Comparison of ENCODE assay signal across 7 cellular contexts in genomic region chr16:23557779-23558330, GRCh38. TPM values are rescaled to one million over a fixed set of nuclear protein-coding genes. Genes with fewer than 3 reads are reported as not detected.
DNase-seq lines count a peak whose midpoint lies in the region; ATAC-seq, FAIRE-seq and TF ChIP-seq lines count a peak whose summit lies in the region.

No MANE protein-coding gene starts in this region.

- FAIRE-seq in HTR-8/SVneo (lab: Jason Lieb, UNC), result no peak

- H3K4me1 ChIP-seq in fibroblast of lung (ENCODE audit: control insufficient read depth, extremely low read depth, insufficient read depth, low read length), result no peaks in the 10 kb centered on the region

- no peaks in the 10 kb centered on the region for H3K27me3 ChIP-seq in fibroblast of lung (ENCODE audit: control insufficient read depth, insufficient read depth, low read length)
- H3K27me3 ChIP-seq in neural cell (ENCODE audit: insufficient read depth, low read depth, low read length), result no peaks in the 10 kb centered on the region

- H3K27ac ChIP-seq in fibroblast of lung (ENCODE audit: insufficient read depth, low read length), result peak overlapping the region; percentile 89
- H3K27ac ChIP-seq in neural cell (ENCODE audit: low read length), result peak overlapping the region; percentile 88

- H3K4me3 ChIP-seq in fibroblast of lung (replicated peaks in 1 of 4; ENCODE audit: control extremely low read depth in 1 of 4, insufficient read depth in 1 of 4, low read depth in 3 of 4, low read length in 4 of 4) (peak overlapping the region; percentile 87 to 98 (median 94)), neural cell (ENCODE audit: low read length) (peak overlapping the region; percentile 78)

- TF ChIP-seq EP300 in neural cell (conservative IDR thresholded peaks at IDR 0.05; ENCODE audit: poor library complexity, severe bottlenecking), result no peak

- peaks cover 21% of the 10 kb centered on the region for H3K36me3 Mint-ChIP-seq in activated CD4-positive, alpha-beta memory T cell treated with anti-CD3 and anti-CD28 coated beads for 36 hours

- H4K20me1 ChIP-seq in fibroblast of lung (ENCODE audit: control insufficient read depth, extremely low read depth, insufficient read depth, low read length), result no peaks in the 10 kb centered on the region
- no peaks in the 10 kb centered on the region for H4K20me1 ChIP-seq in neural cell (ENCODE audit: insufficient read depth)

- POLR2A ChIA-PET in activated CD4-positive, alpha-beta memory T cell treated with anti-CD3 and anti-CD28 coated beads for 36 hours (lab: Charles Lee), result interaction anchor here (0.9 to 1.5 kb wide), 6 partner anchors 14 to 306 kb away, joined by 3 to 6 read pairs (median 3); partner anchors contain the start of genes COG7, DCTN5 and PALB2

- H3K27ac Mint-ChIP-seq in activated CD4-positive, alpha-beta memory T cell treated with anti-CD3 and anti-CD28 coated beads for 36 hours, result peak overlapping the region; percentile 85

- intact Hi-C loops in activated CD4-positive, alpha-beta memory T cell treated with anti-CD3 and anti-CD28 coated beads for 36 hours (cut with micrococcal nuclease), result loop anchor here (1.0 to 5.0 kb wide), 6 partner anchors 38 to 119 kb away; partner anchors contain the start of genes COG7, DCTN5, GGA2 and NDUFAB1

- H3K27me3 Mint-ChIP-seq in activated CD4-positive, alpha-beta memory T cell treated with anti-CD3 and anti-CD28 coated beads for 36 hours, result no peaks in the 10 kb centered on the region

- H3K9me2 ChIP-seq in neural cell (ENCODE audit: insufficient read depth, low read length), result no peaks in the 10 kb centered on the region

- no peak for TF ChIP-seq CTCF in fibroblast of lung (conservative IDR thresholded peaks at IDR 0.05 in 1 of 2, IDR thresholded peaks at IDR 0.05 in 1 of 2; ENCODE audit: low read depth in 1 of 2, low read length in 2 of 2)
- TF ChIP-seq CTCF in neural cell (IDR thresholded peaks at IDR 0.05; ENCODE audit: poor library complexity, severe bottlenecking), result no peak

- TF ChIP-seq RAD21 in neural cell (conservative IDR thresholded peaks at IDR 0.05), result no peak

- DNase-seq in activated CD4-positive, alpha-beta memory T cell treated with anti-CD3 and anti-CD28 coated beads for 36 hours, result no peak
- peak; percentile 36 to 52 for DNase-seq in fibroblast of lung (ENCODE audit: low read depth in 2 of 2)
- no peak for DNase-seq in NCI-H1436 treated with DMSO at 0.1 percent for 48 hours (lab: John Stamatoyannopoulos, UW)
- DNase-seq in HTR-8/SVneo (ENCODE audit: insufficient read length, low spot score), result no peak

- ATAC-seq in GM19351 (IDR thresholded peaks at IDR 0.05; ENCODE audit: unreplicated experiment) (peak; percentile 6), HG03354 (IDR thresholded peaks at IDR 0.05; ENCODE audit: poor library complexity, severe bottlenecking, unreplicated experiment) (peak; percentile 15)

- peaks cover 41% of the 10 kb centered on the region for H3K4me1 Mint-ChIP-seq in activated CD4-positive, alpha-beta memory T cell treated with anti-CD3 and anti-CD28 coated beads for 36 hours (ENCODE audit: low read depth)

- H3K9me3 ChIP-seq in fibroblast of lung (ENCODE audit: control insufficient read depth, insufficient read depth, low read depth, low read length) (no peaks in the 10 kb centered on the region), neural cell (ENCODE audit: low read length) (no peaks in the 10 kb centered on the region)

- H3K36me3 ChIP-seq in fibroblast of lung (ENCODE audit: control insufficient read depth, insufficient read depth, low read length) (peaks cover 16% of the 10 kb centered on the region), neural cell (ENCODE audit: insufficient read depth, low read length) (no peaks in the 10 kb centered on the region)

- H3K4me2 ChIP-seq in fibroblast of lung (ENCODE audit: extremely low read depth, insufficient read depth, low read length), result peak overlapping the region; percentile 95
- H3K4me2 ChIP-seq in neural cell (ENCODE audit: low read length), result peak overlapping the region; percentile 88

- H3K79me2 ChIP-seq in fibroblast of lung (ENCODE audit: control insufficient read depth, insufficient read depth, low read length) (peaks cover 34% of the 10 kb centered on the region), neural cell (replicated peaks; ENCODE audit: insufficient read depth, low read length) (peaks cover 27% of the 10 kb centered on the region)

- H3K4me3 Mint-ChIP-seq in activated CD4-positive, alpha-beta memory T cell treated with anti-CD3 and anti-CD28 coated beads for 36 hours, result peak overlapping the region; percentile 90

- H2AFZ ChIP-seq in fibroblast of lung (ENCODE audit: low read length), result peak overlapping the region; percentile 31
- H2AFZ ChIP-seq in neural cell (ENCODE audit: low read depth, low read length), result peak overlapping the region; percentile 36

- no peaks in the 10 kb centered on the region for H3F3A ChIP-seq in neural cell (ENCODE audit: insufficient read depth, low read length, poor library complexity, severe bottlenecking)

- CTCF ChIA-PET in activated CD4-positive, alpha-beta memory T cell treated with anti-CD3 and anti-CD28 coated beads for 36 hours (lab: Charles Lee), result interaction anchor here (0.7 to 3.7 kb wide), 10 partner anchors 9 to 106 kb away, joined by 3 to 13 read pairs (median 3); partner anchors contain the start of genes DCTN5, NDUFAB1 and PALB2

- no peaks in the 10 kb centered on the region for H3K9me3 Mint-ChIP-seq in activated CD4-positive, alpha-beta memory T cell treated with anti-CD3 and anti-CD28 coated beads for 36 hours

- H3K9ac ChIP-seq in fibroblast of lung (ENCODE audit: insufficient read depth, low read length) (peak overlapping the region; percentile 89), neural cell (ENCODE audit: low read length) (peak overlapping the region; percentile 88)

TF ChIP-seq in neural cell, 6 proteins besides CTCF, POLR2A, EP300 and RAD21:
- TF ChIP-seq POLR2AphosphoS5 (IDR thresholded peaks at IDR 0.05) (no peak), TAF1 (IDR thresholded peaks at IDR 0.05; ENCODE audit: low read depth) (peak; percentile 8)

RNA-seq across cellular contexts. Expression of gene UBFD1, which starts 0.3 kb away (rescaled TPM):
- 10 to 100 TPM; 53.9 to 54.4 TPM for total RNA-seq in activated CD4-positive, alpha-beta memory T cell treated with anti-CD3 and anti-CD28 coated beads for 36 hours
- total RNA-seq in fibroblast of lung, result 68.8 and 101 TPM in 2 replicates
- polyA plus RNA-seq in fibroblast of lung (59.6 and 66.6 TPM in 2 replicates), neural cell (94.3 and 109 TPM in 2 replicates)
- 38.4 and 43.3 TPM in 2 replicates for polyA plus RNA-seq in fibroblast of lung (2012)
- polyA minus RNA-seq in fibroblast of lung (ENCODE audit: low replicate concordance) (53.4 and 64.7 TPM in 2 replicates), neural cell (140 and 144 TPM in 2 replicates)

RNA-seq across cellular contexts. Expression of gene EARS2, which starts 0.7 kb away (rescaled TPM):
- 10 to 100 TPM; 21.6 to 23.6 TPM for total RNA-seq in activated CD4-positive, alpha-beta memory T cell treated with anti-CD3 and anti-CD28 coated beads for 36 hours
- total RNA-seq in fibroblast of lung, result 28.2 and 40.3 TPM in 2 replicates
- 27.3 and 31.7 TPM in 2 replicates for polyA plus RNA-seq in fibroblast of lung
- 21.7 and 23.4 TPM in 2 replicates for polyA plus RNA-seq in fibroblast of lung (2012)
- 47.8 and 89.8 TPM in 2 replicates for polyA minus RNA-seq in fibroblast of lung (ENCODE audit: low replicate concordance)
- 22.2 and 45.7 TPM in 2 replicates for polyA plus RNA-seq in neural cell
- 39.9 and 47.2 TPM in 2 replicates for polyA minus RNA-seq in neural cell

RNA-seq across cellular contexts. Expression of gene NDUFAB1, which starts 38.3 kb away (rescaled TPM):
- 100 to 1,000 TPM; 152 to 153 TPM for total RNA-seq in activated CD4-positive, alpha-beta memory T cell treated with anti-CD3 and anti-CD28 coated beads for 36 hours
- total RNA-seq in fibroblast of lung, result 76.3 and 98.4 TPM in 2 replicates
- polyA plus RNA-seq in fibroblast of lung (105 and 127 TPM in 2 replicates), neural cell (428 and 492 TPM in 2 replicates)
- polyA plus RNA-seq in fibroblast of lung (2012), result 100 and 125 TPM in 2 replicates
- polyA minus RNA-seq in fibroblast of lung (ENCODE audit: low replicate concordance) (10.0 and 11.0 TPM in 2 replicates), neural cell (88.9 and 94.9 TPM in 2 replicates)

RNA-seq across cellular contexts. Expression of gene GGA2, which starts 47.6 kb away (rescaled TPM):
- total RNA-seq in activated CD4-positive, alpha-beta memory T cell treated with anti-CD3 and anti-CD28 coated beads for 36 hours, result 10 to 100 TPM; 73.3 to 75.1 TPM
- 19.5 and 22.9 TPM in 2 replicates for total RNA-seq in fibroblast of lung
- polyA plus RNA-seq in fibroblast of lung, result 29.6 and 34.7 TPM in 2 replicates
- polyA plus RNA-seq in fibroblast of lung (2012), result 21.7 and 22.0 TPM in 2 replicates
- 18.3 and 44.2 TPM in 2 replicates for polyA minus RNA-seq in fibroblast of lung (ENCODE audit: low replicate concordance)
- 36.8 and 50.9 TPM in 2 replicates for polyA plus RNA-seq in neural cell
- polyA minus RNA-seq in neural cell, result 43.4 and 44.3 TPM in 2 replicates

Comparison
In these comparisons a context has a peak if more than half of its experiments do, and no peak if none do; other contexts are left out.
1. DNase-seq: peak in fibroblast of lung (2 of 2); none in activated CD4-positive, alpha-beta memory T cell treated with anti-CD3 and anti-CD28 coated beads for 36 hours (single experiment), NCI-H1436 treated with DMSO at 0.1 percent for 48 hours (single experiment) and HTR-8/SVneo (single experiment).